ENCODE assay signal across 15 cellular contexts in genomic region chr5:175681045-175681974, GRCh38. TPM values are rescaled to one million over a fixed set of nuclear protein-coding genes. Genes with fewer than 3 reads are reported as not detected.
DNase-seq lines count a peak whose midpoint lies in the region; ATAC-seq and TF ChIP-seq lines count a peak whose summit lies in the region.
"Had no signal": no experiment of that assay in that cellular context is flagged by ENCODE, and none has a peak within 500 bp of the region (broad histone marks: within the 10 kb centered on the region; RNA-seq: fewer than 3 reads in every experiment).

No MANE protein-coding gene starts in this region.

- H3K4me3 ChIP-seq in SJCRH30 = peak overlapping the region; percentile 17; the same call in 1 of the 2 replicates
- H3K4me3 ChIP-seq: prostate gland had no signal

- DNase-seq in MV-4-11 (lab: John Stamatoyannopoulos, UW) = peak; percentile 28
- DNase-seq in SJCRH30 = peak; percentile 39 to 64
- peak; percentile 74 for DNase-seq in cardiac septum (ENCODE audit: low spot score)
- DNase-seq in posterior vena cava (ENCODE audit: low spot score) = peak; percentile 46
- no peak for DNase-seq in glutamatergic neuron
- DNase-seq in pons (ENCODE audit: low spot score) = no peak
- DNase-seq in NCI-H748 treated with DMSO at 0.1 percent for 48 hours (lab: John Stamatoyannopoulos, UW) = no peak
- DNase-seq: activated naive CD8-positive, alpha-beta T cell treated with anti-CD3 and anti-CD28 coated beads, Interleukin-2, amount 10 ng/mL, durations not matched to agents 7 days and 5 days; activated T-cell treated with anti-CD3 and anti-CD28 coated beads, Interleukin-2, amount 50 U/mL, for 4 hours; foreskin melanocyte; NCI-H1092; NCI-H2227 treated with DMSO at 0.1 percent for 48 hours had no signal

- intact Hi-C loops in cardiac septum (cut with DNase I) (loop anchor here (2.0 kb wide), 1 partner anchor 17 kb away; no protein-coding TSS in a partner anchor), posterior vena cava (cut with DNase I) (no loop called here)

- H3K27ac Mint-ChIP-seq in glutamatergic neuron (ENCODE audit: unreplicated experiment) = no peak overlapping the region
- H3K27ac Mint-ChIP-seq: activated naive CD8-positive, alpha-beta T cell treated with anti-CD3 and anti-CD28 coated beads, Interleukin-2, amount 10 ng/mL, durations not matched to agents 7 days and 5 days had no signal

- no peaks in the 10 kb centered on the region for H3K9me3 ChIP-seq in SJCRH30 (replicated peaks)
- H3K9me3 ChIP-seq: prostate gland had no signal

- H3K4me1 ChIP-seq in SJCRH30 = peaks cover 13% of the 10 kb centered on the region
- H3K4me1 ChIP-seq: prostate gland had no signal

- H3K27ac ChIP-seq in SJCRH30 = no peak overlapping the region
- H3K27ac ChIP-seq: prostate gland had no signal

- H3K4me3 Mint-ChIP-seq in glutamatergic neuron (ENCODE audit: unreplicated experiment) = no peak overlapping the region
- H3K4me3 Mint-ChIP-seq: activated naive CD8-positive, alpha-beta T cell treated with anti-CD3 and anti-CD28 coated beads, Interleukin-2, amount 10 ng/mL, durations not matched to agents 7 days and 5 days; activated T-cell treated with anti-CD3 and anti-CD28 coated beads, Interleukin-2, amount 50 U/mL, for 4 hours; central memory CD8-positive, alpha-beta T cell had no signal

- ATAC-seq in HG03342 (IDR thresholded peaks at IDR 0.05; ENCODE audit: unreplicated experiment) = no peak
- ATAC-seq: activated T-cell treated with anti-CD3 and anti-CD28 coated beads, Interleukin-2, amount 50 U/mL, for 4 hours had no signal

- H3K27me3 Mint-ChIP-seq in glutamatergic neuron (ENCODE audit: unreplicated experiment) = peaks cover 2% of the 10 kb centered on the region
- H3K27me3 Mint-ChIP-seq: activated naive CD8-positive, alpha-beta T cell treated with anti-CD3 and anti-CD28 coated beads, Interleukin-2, amount 10 ng/mL, durations not matched to agents 7 days and 5 days had no signal

- peaks cover 6% of the 10 kb centered on the region for H3K36me3 Mint-ChIP-seq in glutamatergic neuron (ENCODE audit: unreplicated experiment)

- TF ChIP-seq CTCF in glutamatergic neuron (IDR thresholded peaks at IDR 0.05; ENCODE audit: partially characterized antibody, unreplicated experiment) = no peak

- H3K36me3 ChIP-seq in SJCRH30 = no peaks in the 10 kb centered on the region
- H3K36me3 ChIP-seq: prostate gland had no signal

- no peaks in the 10 kb centered on the region for H3K9me3 Mint-ChIP-seq in glutamatergic neuron (ENCODE audit: unreplicated experiment)
- H3K9me3 Mint-ChIP-seq: activated naive CD8-positive, alpha-beta T cell treated with anti-CD3 and anti-CD28 coated beads, Interleukin-2, amount 10 ng/mL, durations not matched to agents 7 days and 5 days; activated T-cell treated with anti-CD3 and anti-CD28 coated beads, Interleukin-2, amount 50 U/mL, for 4 hours; central memory CD8-positive, alpha-beta T cell had no signal

- peaks cover 4% of the 10 kb centered on the region; the same call in 1 of the 2 replicates for H3K27me3 ChIP-seq in SJCRH30

- no peaks in the 10 kb centered on the region for H3K4me1 Mint-ChIP-seq in glutamatergic neuron (ENCODE audit: low read depth, unreplicated experiment)
- H3K4me1 Mint-ChIP-seq: central memory CD8-positive, alpha-beta T cell had no signal

RNA-seq across cellular contexts. Expression of gene HRH2, which starts 23.4 kb away (rescaled TPM):
- 0.15 TPM in 1 of 2 replicates, not detected in the other for total RNA-seq in SJCRH30 (2014; rRNA removed; shearing (Covaris generic))
- total RNA-seq in cardiac septum (60.1 TPM), posterior vena cava (1 to 10 TPM; 6.9 to 8.2 TPM), glutamatergic neuron (ENCODE audit: unreplicated experiment) (not detected)

Comparison
In these comparisons a context has a peak if more than half of its experiments do, and no peak if none do; other contexts are left out.
1. DNase-seq: peak in MV-4-11 (single experiment), SJCRH30 (2 of 2), cardiac septum (single experiment) and posterior vena cava (single experiment); none in glutamatergic neuron (single experiment), pons (single experiment) and NCI-H748 treated with DMSO at 0.1 percent for 48 hours (single experiment).